6 cellular contexts compared by ENCODE assay signal in genomic region chr4:151446208-151446607, GRCh38. TPM values are rescaled to one million over a fixed set of nuclear protein-coding genes. Genes with fewer than 3 reads are reported as not detected.
"Had no signal": no experiment of that assay in that cellular context is flagged by ENCODE, and none has a peak within 500 bp of the region (broad histone marks: within the 10 kb centered on the region; RNA-seq: fewer than 3 reads in every experiment).

No MANE protein-coding gene starts in this region.

- ATAC-seq: HepG2, K562 had no signal

- FAIRE-seq: HepG2, K562 had no signal

- H3K27ac Mint-ChIP-seq: IgD-negative memory B cell had no signal

- H3K4me3 Mint-ChIP-seq: IgD-negative memory B cell had no signal

- DNase-seq: IMR-90, KBM-7 had no signal

- H3K4me3 ChIP-seq: K562 had no signal

- H3K36me3 Mint-ChIP-seq: IgD-negative memory B cell had no signal

- H3K27ac ChIP-seq: HL-60 had no signal

RNA-seq across cellular contexts. Expression of gene FHIP1A, which starts 37.2 kb away (rescaled TPM):
- polyA plus RNA-seq: IgD-negative memory B cell had no signal
